10 cellular contexts compared by ENCODE assay signal in the genomic region with DNA sequence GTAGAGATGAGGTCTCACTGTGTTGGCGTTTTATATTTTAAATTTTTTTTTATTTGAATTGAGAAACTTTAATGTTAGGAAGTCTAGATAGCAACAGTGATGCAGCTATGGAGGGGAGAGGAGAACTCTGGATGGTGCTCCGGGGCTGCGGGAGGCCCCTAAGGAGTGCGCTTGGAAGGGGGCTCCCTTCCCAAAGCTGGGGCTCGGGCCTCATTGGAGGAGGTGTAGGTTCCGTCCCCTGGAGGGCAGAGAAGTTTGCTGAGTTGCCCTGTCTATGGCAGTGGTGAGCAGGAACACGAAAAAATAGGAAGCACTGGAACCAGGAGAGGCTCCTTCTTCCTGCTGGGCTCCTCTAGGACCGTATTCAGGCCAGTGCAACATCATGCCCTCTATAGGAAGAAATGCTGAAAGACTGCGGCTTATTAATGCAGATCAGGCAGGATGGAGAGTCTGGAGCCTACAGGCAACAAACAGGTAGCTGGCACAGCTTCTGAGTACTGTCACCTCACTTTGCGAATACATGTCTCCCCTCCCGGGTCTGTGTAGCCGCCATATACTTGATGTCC. TPM values are rescaled to one million over a fixed set of nuclear protein-coding genes. Genes with fewer than 3 reads are reported as not detected.
DNase-seq lines count a peak whose midpoint lies in the region; ATAC-seq and TF ChIP-seq lines count a peak whose summit lies in the region.
"Had no signal": no experiment of that assay in that cellular context is flagged by ENCODE, and none has a peak within 500 bp of the region (broad histone marks: within the 10 kb centered on the region; RNA-seq: fewer than 3 reads in every experiment).

No MANE protein-coding gene starts in this region.

- peak; percentile 66 for DNase-seq in ELR (ENCODE audit: low read depth)
- peak; percentile 37 for DNase-seq in NB4 (ENCODE audit: low read depth)
- peak; percentile 52 for DNase-seq in dermis blood vessel endothelial cell
- peak; percentile 64 for DNase-seq in osteocyte (ENCODE audit: extremely low spot score, unreplicated experiment)
- no peak for DNase-seq in activated naive CD4-positive, alpha-beta T cell treated with anti-CD3 and anti-CD28 coated beads, Interleukin-2, amount 50 U/mL, for 16 hours
- DNase-seq: activated B cell treated with CpG ODN at 0.5 μM for 24 hours had no signal

- no peak overlapping the region for H3K4me3 Mint-ChIP-seq in osteocyte (ENCODE audit: unreplicated experiment)
- H3K4me3 Mint-ChIP-seq: activated B cell treated with CpG ODN at 0.5 μM for 24 hours; central memory CD8-positive, alpha-beta T cell; memory B cell had no signal

- H3K4me3 ChIP-seq in NB4 (ENCODE audit: low read depth, low read length), result no peak overlapping the region

- H3K36me3 Mint-ChIP-seq in osteocyte (ENCODE audit: unreplicated experiment), result peaks cover 9% of the 10 kb centered on the region

- no peaks in the 10 kb centered on the region for H3K9me3 Mint-ChIP-seq in osteocyte (ENCODE audit: unreplicated experiment)
- H3K9me3 Mint-ChIP-seq: activated B cell treated with CpG ODN at 0.5 μM for 24 hours; central memory CD8-positive, alpha-beta T cell; memory B cell had no signal

- H3K27me3 Mint-ChIP-seq in osteocyte (ENCODE audit: unreplicated experiment), result no peaks in the 10 kb centered on the region

- TF ChIP-seq CTCF in NB4 (IDR thresholded peaks at IDR 0.05; ENCODE audit: low read depth, low read length) (no peak), osteocyte (IDR thresholded peaks at IDR 0.05) (peak; percentile 67)

- peak overlapping the region; percentile 68 for H3K27ac Mint-ChIP-seq in osteocyte (ENCODE audit: unreplicated experiment)
- H3K27ac Mint-ChIP-seq: activated B cell treated with CpG ODN at 0.5 μM for 24 hours, memory B cell had no signal

- peaks cover 49% of the 10 kb centered on the region for H3K4me1 Mint-ChIP-seq in osteocyte (ENCODE audit: unreplicated experiment)
- H3K4me1 Mint-ChIP-seq: activated B cell treated with CpG ODN at 0.5 μM for 24 hours, memory B cell had no signal

- TF ChIP-seq POLR2A in NB4 (IDR thresholded peaks at IDR 0.05; ENCODE audit: extremely low read depth, insufficient read length), result no peak

- ATAC-seq in GM19328 (IDR thresholded peaks at IDR 0.05; ENCODE audit: unreplicated experiment) (no peak), HG03095 (IDR thresholded peaks at IDR 0.05; ENCODE audit: unreplicated experiment) (no peak)

RNA-seq across cellular contexts. Expression of a gene that starts 16.1 kb away (rescaled TPM):
- 7.4 and 13.4 TPM in 2 replicates for total RNA-seq in dermis blood vessel endothelial cell
- total RNA-seq in osteocyte, result 54.9 and 55.8 TPM in 2 replicates
